In the genomic region with DNA sequence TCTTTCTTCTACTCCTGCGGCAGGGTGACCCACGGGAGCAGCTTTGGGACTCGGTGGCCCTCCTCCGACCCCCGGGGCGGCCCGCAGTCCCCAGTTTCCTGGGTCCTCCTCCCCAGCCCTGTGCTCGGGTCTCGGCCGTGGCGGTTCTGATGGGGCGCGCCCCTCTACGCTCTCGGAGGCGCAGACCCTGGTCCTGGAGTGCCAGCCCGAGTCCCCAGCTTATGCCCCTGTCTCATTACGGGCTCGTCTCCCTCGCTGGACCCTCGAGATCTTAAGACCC, we compare ENCODE assay signal across 8 cellular contexts. TPM values are rescaled to one million over a fixed set of nuclear protein-coding genes. Genes with fewer than 3 reads are reported as not detected.
DNase-seq lines count a peak whose midpoint lies in the region; ATAC-seq, FAIRE-seq and TF ChIP-seq lines count a peak whose summit lies in the region.

No MANE protein-coding gene starts in this region.

- H2AFZ ChIP-seq in MM.1S (ENCODE audit: low read length) (no peak overlapping the region), H1 (ENCODE audit: low read length) (no peak overlapping the region)

- H3K79me2 ChIP-seq in MM.1S (ENCODE audit: low read length) = peaks cover 74% of the 10 kb centered on the region
- no peaks in the 10 kb centered on the region for H3K79me2 ChIP-seq in H1 (ENCODE audit: control insufficient read depth in 1 of 2, insufficient read depth in 2 of 2, low read length in 2 of 2)

- peak overlapping the region; percentile 95 for H3K4me3 Mint-ChIP-seq in T-helper 2 cell treated with Interferon-gamma antibody and Interleukin-4, amounts not matched to agents 5 μg/mL and 100 μg/mL, for 36 hours
- peak overlapping the region; percentile 94 to 99 (median 98) for H3K4me3 Mint-ChIP-seq in naive thymus-derived CD8-positive, alpha-beta T cell

- TF ChIP-seq CTCF in MM.1S (IDR thresholded peaks at IDR 0.05; ENCODE audit: low read length) (no peak), H1 (IDR thresholded peaks at IDR 0.05; ENCODE audit: control extremely low read depth in 1 of 3, insufficient read depth in 1 of 3, low read depth in 1 of 3, low read length in 3 of 3) (no peak)

- peak overlapping the region; percentile 87 for H3K27ac Mint-ChIP-seq in T-helper 2 cell treated with Interferon-gamma antibody and Interleukin-4, amounts not matched to agents 5 μg/mL and 100 μg/mL, for 36 hours
- peak overlapping the region; percentile 96 to 100 (median 98) for H3K27ac Mint-ChIP-seq in naive thymus-derived CD8-positive, alpha-beta T cell

- H4K5ac ChIP-seq in H1 (ENCODE audit: insufficient read length, low read depth, low read length) = no peak overlapping the region

- H3F3A ChIP-seq in MM.1S (ENCODE audit: insufficient read depth, low read length) = peaks cover 83% of the 10 kb centered on the region

- H2BK20ac ChIP-seq in H1 (ENCODE audit: low read length) = no peak overlapping the region

- no peak overlapping the region for H3K23ac ChIP-seq in H1 (ENCODE audit: insufficient read length)

- H3K4me2 ChIP-seq in MM.1S (ENCODE audit: low read depth, low read length) = peak overlapping the region; percentile 95
- peak overlapping the region; percentile 82 to 88 for H3K4me2 ChIP-seq in H1 (ENCODE audit: insufficient read depth in 1 of 2, low read depth in 2 of 2, low read length in 2 of 2)

- H2BK15ac ChIP-seq in H1 (ENCODE audit: low read length) = no peak overlapping the region

- H3K79me1 ChIP-seq in H1 (ENCODE audit: low read depth, low read length) = no peaks in the 10 kb centered on the region

- no peaks in the 10 kb centered on the region for H3K27me3 ChIP-seq in MM.1S (replicated peaks; ENCODE audit: insufficient read depth, low read length)
- H3K27me3 ChIP-seq in H1 (replicated peaks in 1 of 4; ENCODE audit: control insufficient read depth in 3 of 4, extremely low read depth in 1 of 4, insufficient read depth in 3 of 4, low read length in 3 of 4) = peaks cover 44 to 91% (median 82%) of the 10 kb centered on the region in 4 experiments

- H3K4me1 ChIP-seq in MM.1S (ENCODE audit: low read length) (peaks cover 56% of the 10 kb centered on the region), H1 (replicated peaks in 1 of 4; ENCODE audit: control insufficient read depth in 3 of 4, insufficient read depth in 4 of 4, low read length in 3 of 4) (peaks cover 14 to 33% (median 18%) of the 10 kb centered on the region in 4 experiments)

- POLR2A ChIA-PET in H1 (lab: Charles Lee; ENCODE audit: partially characterized antibody) = interaction anchor here (1.1 to 3.3 kb wide), 3 partner anchors 11 to 22 kb away, joined by 5 to 11 read pairs (median 11); no protein-coding TSS in a partner anchor
- POLR2A ChIA-PET in naive thymus-derived CD8-positive, alpha-beta T cell (lab: Charles Lee) = interaction anchor here (2.8 to 13.8 kb wide), 6 partner anchors 11 to 37 kb away, joined by 9 to 1045 read pairs (median 68); no protein-coding TSS in a partner anchor

- peak overlapping the region; percentile 78; the same call in 1 of the 2 replicates for H4K8ac ChIP-seq in H1 (ENCODE audit: extremely low read depth, insufficient read depth, low read length)

- WGBS in H1 (ENCODE audit: extremely low coverage in 1 of 2, insufficient coverage in 1 of 2, insufficient read length in 1 of 2, insufficient replicate concordance in 2 of 2, low coverage in 1 of 2, low lambda C conversion rate in 2 of 2, missing lambda C conversion rate in 1 of 2), 2 experiments = 2% methylated on average over 21 of the region's 21 CpGs; no CpG with 5 or more reads in 1 of the 2 experiments

- no peak overlapping the region for H3K14ac ChIP-seq in H1 (ENCODE audit: insufficient read length)

- no peak overlapping the region for H2BK5ac ChIP-seq in H1 (ENCODE audit: low read depth, low read length)

- H3K27ac ChIP-seq in MM.1S (ENCODE audit: low read length) (peak overlapping the region; percentile 83), H1 (ENCODE audit: low read depth, low read length) (no peak overlapping the region)

- H3K27me3 Mint-ChIP-seq in T-helper 2 cell treated with Interferon-gamma antibody and Interleukin-4, amounts not matched to agents 5 μg/mL and 100 μg/mL, for 36 hours (ENCODE audit: low read depth) = no peaks in the 10 kb centered on the region
- no peaks in the 10 kb centered on the region for H3K27me3 Mint-ChIP-seq in naive thymus-derived CD8-positive, alpha-beta T cell

- no peak overlapping the region for H2BK12ac ChIP-seq in H1 (ENCODE audit: low read depth, low read length)

- no peak overlapping the region for H4K91ac ChIP-seq in H1 (replicated peaks; ENCODE audit: insufficient read length, low read length)

- peaks cover 13% of the 10 kb centered on the region for H3K23me2 ChIP-seq in H1 (ENCODE audit: low read depth, low read length)

- H3K4me3 ChIP-seq in MM.1S (ENCODE audit: low read length) = peak overlapping the region; percentile 89
- H3K4me3 ChIP-seq in H1 (ENCODE audit: extremely low read depth in 1 of 4, insufficient read depth in 2 of 4, low read depth in 3 of 4, low read length in 4 of 4) = peak overlapping the region; percentile 74 to 92 (median 78)

- no peak for DNase-seq in T-helper 2 cell treated with Interferon-gamma antibody and Interleukin-4, amounts not matched to agents 5 μg/mL and 100 μg/mL, for 36 hours (ENCODE audit: low spot score)
- DNase-seq in T-helper 2 cell = no peak
- DNase-seq in MM.1S = peak; percentile 42
- no peak for DNase-seq in H1 (ENCODE audit: low read depth in 1 of 2, low spot score in 2 of 2)
- no peak for DNase-seq in naive thymus-derived CD8-positive, alpha-beta T cell
- no peak for DNase-seq in NCI-H2081 (lab: John Stamatoyannopoulos, UW)
- DNase-seq in activated gamma-delta T cell (lab: John Stamatoyannopoulos, UW) = no peak

- no peaks in the 10 kb centered on the region for H3K9me3 Mint-ChIP-seq in T-helper 2 cell treated with Interferon-gamma antibody and Interleukin-4, amounts not matched to agents 5 μg/mL and 100 μg/mL, for 36 hours
- peaks cover 0 to 2% (median 0%) of the 10 kb centered on the region in 9 donors for H3K9me3 Mint-ChIP-seq in naive thymus-derived CD8-positive, alpha-beta T cell

- TF ChIP-seq POLR2A in H1 (IDR thresholded peaks at IDR 0.05; ENCODE audit: control extremely low read depth in 1 of 2, low read depth in 2 of 2, low read length in 2 of 2) = no peak

- peaks cover 48% of the 10 kb centered on the region for H3K36me3 Mint-ChIP-seq in T-helper 2 cell treated with Interferon-gamma antibody and Interleukin-4, amounts not matched to agents 5 μg/mL and 100 μg/mL, for 36 hours (ENCODE audit: low read depth)
- H3K36me3 Mint-ChIP-seq in naive thymus-derived CD8-positive, alpha-beta T cell = peaks cover 21 to 46% (median 30%) of the 10 kb centered on the region in 3 donors

- no peak overlapping the region for H2BK120ac ChIP-seq in H1 (replicated peaks; ENCODE audit: low read depth, low read length)

- H3K56ac ChIP-seq in H1 (replicated peaks; ENCODE audit: insufficient read length, low read depth, low read length) = no peak overlapping the region

- FAIRE-seq in H1 (lab: Jason Lieb, UNC) = no peak

- no peak for TF ChIP-seq RAD21 in H1 (IDR thresholded peaks at IDR 0.05 in 1 of 2, conservative IDR thresholded peaks at IDR 0.05 in 1 of 2; ENCODE audit: low read depth in 2 of 2, low read length in 2 of 2)

- no peak overlapping the region for H3K4ac ChIP-seq in H1 (replicated peaks; ENCODE audit: insufficient read length, low read depth, low read length)

- H3K9me3 ChIP-seq in MM.1S (replicated peaks; ENCODE audit: insufficient read depth, low read length) (no peaks in the 10 kb centered on the region), H1 (ENCODE audit: insufficient read depth in 2 of 2, low read depth in 1 of 2, low read length in 1 of 2) (no peaks in the 10 kb centered on the region)

- H3K36me3 ChIP-seq in MM.1S (replicated peaks; ENCODE audit: insufficient read depth, low read length) = peaks cover 26% of the 10 kb centered on the region
- no peaks in the 10 kb centered on the region; a peak in 1 of 8 replicates for H3K36me3 ChIP-seq in H1 (ENCODE audit: control insufficient read depth in 2 of 4, insufficient read depth in 4 of 4, low read length in 3 of 4)

- peaks cover 44% of the 10 kb centered on the region for H4K20me1 ChIP-seq in MM.1S (ENCODE audit: insufficient read depth, low read length)
- H4K20me1 ChIP-seq in H1 (replicated peaks in 1 of 2; ENCODE audit: control insufficient read depth in 1 of 2, insufficient read depth in 2 of 2, low read length in 2 of 2) = peaks cover 5 to 25% of the 10 kb centered on the region in 2 experiments

- ATAC-seq in naive thymus-derived CD8-positive, alpha-beta T cell = peak; percentile 8 to 29
- ATAC-seq in HG03108 (IDR thresholded peaks at IDR 0.05; ENCODE audit: unreplicated experiment) = no peak

- H3K9ac ChIP-seq in MM.1S (ENCODE audit: low read length) (peak overlapping the region; percentile 93), H1 (replicated peaks in 1 of 4; ENCODE audit: extremely low read depth in 1 of 4, low read depth in 3 of 4, low read length in 3 of 4) (peak overlapping the region; percentile 29 to 93 (median 70))

- H3K18ac ChIP-seq in H1 (ENCODE audit: extremely low read depth, low read length) = no peak overlapping the region

- peaks cover 60% of the 10 kb centered on the region for H3K4me1 Mint-ChIP-seq in T-helper 2 cell treated with Interferon-gamma antibody and Interleukin-4, amounts not matched to agents 5 μg/mL and 100 μg/mL, for 36 hours (ENCODE audit: low read depth)
- H3K4me1 Mint-ChIP-seq in naive thymus-derived CD8-positive, alpha-beta T cell = peaks cover 49 to 68% (median 60%) of the 10 kb centered on the region in 4 donors

- TF ChIP-seq EP300 in H1 (IDR thresholded peaks at IDR 0.05; ENCODE audit: borderline replicate concordance in 1 of 2, low read depth in 2 of 2, low read length in 2 of 2) = no peak

- CTCF ChIA-PET in H1 (lab: Charles Lee; ENCODE audit: partially characterized antibody) = interaction anchor here (1.6 to 9.3 kb wide), 9 partner anchors 10 to 182 kb away, joined by 6 to 123 read pairs (median 18); no protein-coding TSS in a partner anchor

- no peak overlapping the region for H2AK5ac ChIP-seq in H1 (ENCODE audit: low read depth, low read length)

- H3K9me2 ChIP-seq in MM.1S (replicated peaks; ENCODE audit: insufficient read depth, low read length) = no peaks in the 10 kb centered on the region

RNA-seq across cellular contexts. Expression of a gene that starts 0.4 kb away (rescaled TPM):
- 4.1 and 4.8 TPM in 2 replicates for total RNA-seq in H1 (2021; fragmentation: NEBNext Ultra II Directional; extraction: Animal tissue kit (Norgen Biotek cat#: 25700))
- polyA plus RNA-seq in H1 (2011; rRNA removed) = 11.0 and 15.1 TPM in 2 replicates
- polyA plus RNA-seq in H1 (2011; cell fraction: cytosol; rRNA removed) = 10.1 TPM
- 10.0 TPM for polyA plus RNA-seq in H1 (2011; cell fraction: nucleus; rRNA removed)
- 5.6 to 6.3 TPM (median 5.9 TPM) in 4 replicates for polyA plus RNA-seq in H1 (2012, experiment 1 of 2)
- 7.6 TPM for polyA plus RNA-seq in H1 (2012, experiment 2 of 2)
- polyA plus RNA-seq in H1 (2013, experiment 1 of 2) = 2.1 TPM
- 2.6 TPM for polyA plus RNA-seq in H1 (2013, experiment 2 of 2)
- polyA minus RNA-seq in H1 (2011; rRNA and poly(A)+ RNA removed) = 7.2 and 7.6 TPM in 2 replicates
- 9.8 TPM for polyA minus RNA-seq in H1 (2011; cell fraction: cytosol; rRNA and poly(A)+ RNA removed)
- 19.8 TPM for polyA minus RNA-seq in H1 (2011; cell fraction: nucleus; rRNA and poly(A)+ RNA removed)
- 100 to 1,000 TPM; 186 to 191 TPM for total RNA-seq in naive thymus-derived CD8-positive, alpha-beta T cell
- polyA plus RNA-seq in naive thymus-derived CD8-positive, alpha-beta T cell = 100 to 1,000 TPM in 2 of 3 donors, 10 to 100 TPM in 1; 91.8 to 179 (median 122) TPM

RNA-seq across cellular contexts. Expression of a gene that starts 45.2 kb away (rescaled TPM):
- total RNA-seq in H1 (2021; fragmentation: NEBNext Ultra II Directional; extraction: Animal tissue kit (Norgen Biotek cat#: 25700)) = 0.27 and 0.32 TPM in 2 replicates
- polyA plus RNA-seq in H1 (2011; rRNA removed) = 0.17 and 0.20 TPM in 2 replicates
- 0.12 TPM for polyA plus RNA-seq in H1 (2011; cell fraction: cytosol; rRNA removed)
- polyA plus RNA-seq in H1 (2011; cell fraction: nucleus; rRNA removed) = 0.24 TPM
- 0.12 to 0.33 TPM (median 0.15 TPM) in 4 replicates for polyA plus RNA-seq in H1 (2012, experiment 1 of 2)
- polyA plus RNA-seq in H1 (2012, experiment 2 of 2) = 0.38 TPM
- 0.22 TPM for polyA plus RNA-seq in H1 (2013, experiment 1 of 2)
- polyA plus RNA-seq in H1 (2013, experiment 2 of 2) = 0.31 TPM
- polyA minus RNA-seq in H1 (2011; rRNA and poly(A)+ RNA removed) = 0.41 and 0.54 TPM in 2 replicates
- polyA minus RNA-seq in H1 (2011; cell fraction: cytosol; rRNA and poly(A)+ RNA removed) = not detected
- not detected for polyA minus RNA-seq in H1 (2011; cell fraction: nucleus; rRNA and poly(A)+ RNA removed)
- total RNA-seq in naive thymus-derived CD8-positive, alpha-beta T cell = not detected
- polyA plus RNA-seq in naive thymus-derived CD8-positive, alpha-beta T cell = not detected

Comparison
In these comparisons a context has a peak if more than half of its experiments do, and no peak if none do; other contexts are left out.
1. RNA of a gene that starts 0.4 kb away (total RNA-seq): 186 to 191 TPM in naive thymus-derived CD8-positive, alpha-beta T cell; 4.1 to 4.8 TPM in H1; every median in the first group is over 10 times any median in the second.